In genomic region chr6:33276864-33277662, GRCh38 we compare ENCODE assay signal across 8 cellular contexts. TPM values are rescaled to one million over a fixed set of nuclear protein-coding genes. Genes with fewer than 3 reads are reported as not detected.
A peak's percentile ranks its signal among the peaks of the same experiment; 100 is the strongest.
DNase-seq lines count a peak whose midpoint lies in the region; ATAC-seq lines count a peak whose summit lies in the region.

A gene with protein sequence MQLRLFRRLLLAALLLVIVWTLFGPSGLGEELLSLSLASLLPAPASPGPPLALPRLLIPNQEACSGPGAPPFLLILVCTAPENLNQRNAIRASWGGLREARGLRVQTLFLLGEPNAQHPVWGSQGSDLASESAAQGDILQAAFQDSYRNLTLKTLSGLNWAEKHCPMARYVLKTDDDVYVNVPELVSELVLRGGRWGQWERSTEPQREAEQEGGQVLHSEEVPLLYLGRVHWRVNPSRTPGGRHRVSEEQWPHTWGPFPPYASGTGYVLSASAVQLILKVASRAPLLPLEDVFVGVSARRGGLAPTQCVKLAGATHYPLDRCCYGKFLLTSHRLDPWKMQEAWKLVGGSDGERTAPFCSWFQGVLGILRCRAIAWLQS (plus strand): TSS chr6:33277123. CDS start chr6:33277420, 297 bp downstream.

- H3K27ac ChIP-seq in cingulate gyrus (ENCODE audit: low read depth, low read length) = peak within 1 kb of the TSS; percentile 84

- intact Hi-C loops in left colon (cut with DNase I, micrococcal nuclease) = no loop called here

- ATAC-seq in HG02763 (IDR thresholded peaks at IDR 0.05; ENCODE audit: unreplicated experiment) (peak; percentile 49), left colon (peak; percentile 78)

- peak; percentile 0 for DNase-seq in NCI-H2107 treated with DMSO at 0.1 percent for 48 hours (lab: John Stamatoyannopoulos, UW; ENCODE audit: unreplicated experiment)
- no peak for DNase-seq in NCI-H2107 (lab: John Stamatoyannopoulos, UW)
- DNase-seq in NCI-H2227 (lab: John Stamatoyannopoulos, UW; ENCODE audit: unreplicated experiment) = peak; percentile 94
- peak; percentile 61 to 75 for DNase-seq in activated CD4-positive, alpha-beta T cell treated with anti-CD3 and anti-CD28 coated beads for 24 hours (ENCODE audit: low read depth in 2 of 2)
- DNase-seq in left colon = peak; percentile 90 to 95
- peak; percentile 48 for DNase-seq in stimulated activated CD4-positive, alpha-beta T cell treated with anti-CD3 and anti-CD28 coated beads, Interleukin-2, amount 100 ng/mL, for 4 hours (ENCODE audit: low read depth)

RNA-seq across cellular contexts. Expression of the gene that starts here (rescaled TPM):
- 10 to 100 TPM; 34.8 to 40.3 TPM for total RNA-seq in left colon
